In the genomic region with DNA sequence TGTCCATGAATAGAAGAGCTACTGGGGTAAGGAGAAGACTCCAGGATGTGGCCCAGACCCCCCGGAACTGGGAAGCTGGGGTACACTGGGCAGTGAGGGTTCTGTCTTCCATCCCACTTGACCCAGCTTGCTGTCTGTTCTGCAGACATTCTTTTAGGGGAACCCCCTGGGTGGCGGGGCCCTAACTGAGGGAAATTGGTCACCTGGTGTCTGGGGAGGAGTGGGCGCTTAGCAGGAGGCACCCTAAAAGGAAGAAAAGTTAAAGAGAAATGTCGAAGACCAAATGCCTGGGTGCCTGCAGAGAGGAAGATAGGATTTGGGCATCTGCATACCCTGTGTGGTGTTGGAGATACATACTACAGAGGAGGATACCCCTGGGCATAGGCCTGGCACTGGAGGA, we compare ENCODE assay signal across 9 cellular contexts. TPM values are rescaled to one million over a fixed set of nuclear protein-coding genes. Genes with fewer than 3 reads are reported as not detected.
DNase-seq lines count a peak whose midpoint lies in the region; ATAC-seq, FAIRE-seq and TF ChIP-seq lines count a peak whose summit lies in the region.
"Had no signal": no experiment of that assay in that cellular context is flagged by ENCODE, and none has a peak within 500 bp of the region (broad histone marks: within the 10 kb centered on the region; RNA-seq: fewer than 3 reads in every experiment).

No MANE protein-coding gene starts in this region.

- H4K20me1 ChIP-seq in H1 (replicated peaks in 1 of 2; ENCODE audit: control insufficient read depth in 1 of 2, insufficient read depth in 2 of 2, low read length in 2 of 2), result no peaks in the 10 kb centered on the region

- no peak overlapping the region for H2AFZ ChIP-seq in H1 (ENCODE audit: low read length)

- H3K14ac ChIP-seq in H1 (ENCODE audit: insufficient read length), result no peak overlapping the region

- peaks cover 6 to 14% (median 13%) of the 10 kb centered on the region in 3 donors for H3K27me3 Mint-ChIP-seq in CD14-positive monocyte (ENCODE audit: low read depth in 3 of 3)
- H3K27me3 Mint-ChIP-seq in neural crest cell (ENCODE audit: low read depth), result peaks cover 4% of the 10 kb centered on the region

- no peak for DNase-seq in CD14-positive monocyte (ENCODE audit: low spot score)
- no peak for DNase-seq in NB4 (ENCODE audit: low read depth)
- no peak for DNase-seq in H1 (ENCODE audit: low read depth in 1 of 2, low spot score in 2 of 2)
- DNase-seq in neural crest cell (ENCODE audit: low read depth, low spot score), result no peak
- no peak for DNase-seq in NCI-H2029 treated with DMSO at 0.1 percent for 48 hours (lab: John Stamatoyannopoulos, UW)
- no peak for DNase-seq in NCI-H82 (lab: John Stamatoyannopoulos, UW)
- DNase-seq in SW 1271 (lab: John Stamatoyannopoulos, UW), result no peak

- H2BK15ac ChIP-seq in H1 (ENCODE audit: low read length), result 0 out of 2 replicates have a peak overlapping the region, but pooled peaks have one; percentile 36

- 47% methylated on average over 4 of the region's 4 CpGs; no CpG with 5 or more reads in 1 of the 2 experiments for WGBS in H1 (ENCODE audit: extremely low coverage in 1 of 2, insufficient coverage in 1 of 2, insufficient read length in 1 of 2, insufficient replicate concordance in 2 of 2, low coverage in 1 of 2, low lambda C conversion rate in 2 of 2, missing lambda C conversion rate in 1 of 2), 2 experiments

- intact Hi-C loops in CD14-positive monocyte (cut with micrococcal nuclease), result no loop called here

- H3K23ac ChIP-seq in H1 (ENCODE audit: insufficient read length), result no peak overlapping the region

- no peak for ATAC-seq in HG03460 (IDR thresholded peaks at IDR 0.05; ENCODE audit: unreplicated experiment)

- no peaks in the 10 kb centered on the region for H3K79me1 ChIP-seq in H1 (ENCODE audit: low read depth, low read length)

- H4K91ac ChIP-seq in H1 (replicated peaks; ENCODE audit: insufficient read length, low read length), result peak overlapping the region; percentile 70

- H3K56ac ChIP-seq in H1 (replicated peaks; ENCODE audit: insufficient read length, low read depth, low read length), result no peak overlapping the region

- peaks cover 0 to 8% (median 5%) of the 10 kb centered on the region in 4 experiments; a peak in 3 of 7 replicates for H3K27me3 ChIP-seq in H1 (replicated peaks in 1 of 4; ENCODE audit: control insufficient read depth in 3 of 4, extremely low read depth in 1 of 4, insufficient read depth in 3 of 4, low read length in 3 of 4)

- no peaks in the 10 kb centered on the region; the same call in 1 of the 2 replicates for H3K23me2 ChIP-seq in H1 (ENCODE audit: low read depth, low read length)

- peak overlapping the region; percentile 17 for H3K18ac ChIP-seq in H1 (ENCODE audit: extremely low read depth, low read length)

- H3K4ac ChIP-seq in H1 (replicated peaks; ENCODE audit: insufficient read length, low read depth, low read length), result no peak overlapping the region

- TF ChIP-seq POLR2A in NB4 (IDR thresholded peaks at IDR 0.05; ENCODE audit: extremely low read depth, insufficient read length) (no peak), H1 (IDR thresholded peaks at IDR 0.05; ENCODE audit: control extremely low read depth in 1 of 2, low read depth in 2 of 2, low read length in 2 of 2) (no peak)

- 0 out of 4 replicates have a peak, but pooled peaks cover 0 to 4% of the 10 kb centered on the region in 2 experiments for H3K79me2 ChIP-seq in H1 (ENCODE audit: control insufficient read depth in 1 of 2, insufficient read depth in 2 of 2, low read length in 2 of 2)

- H3K4me3 Mint-ChIP-seq in CD14-positive monocyte (peak overlapping the region; percentile 74 to 81), neural crest cell (peak overlapping the region; percentile 72)

- H4K8ac ChIP-seq in H1 (ENCODE audit: extremely low read depth, insufficient read depth, low read length), result no peak overlapping the region

- no peak overlapping the region for H2BK120ac ChIP-seq in H1 (replicated peaks; ENCODE audit: low read depth, low read length)

- peaks cover 13% of the 10 kb centered on the region for H3K4me1 Mint-ChIP-seq in CD14-positive monocyte
- peaks cover 13% of the 10 kb centered on the region for H3K4me1 Mint-ChIP-seq in neural crest cell

- peak overlapping the region in 1 of 4 experiments; percentile 45; a peak in 1 of 7 replicates for H3K9ac ChIP-seq in H1 (replicated peaks in 1 of 4; ENCODE audit: extremely low read depth in 1 of 4, low read depth in 3 of 4, low read length in 3 of 4)

- no peak overlapping the region for H3K27ac ChIP-seq in H1 (ENCODE audit: low read depth, low read length)

- no peak for TF ChIP-seq CTCF in CD14-positive monocyte (IDR thresholded peaks at IDR 0.05)
- TF ChIP-seq CTCF in NB4 (IDR thresholded peaks at IDR 0.05; ENCODE audit: low read depth, low read length), result no peak
- TF ChIP-seq CTCF in H1 (IDR thresholded peaks at IDR 0.05; ENCODE audit: control extremely low read depth in 1 of 3, insufficient read depth in 1 of 3, low read depth in 1 of 3, low read length in 3 of 3), result no peak
- no peak for TF ChIP-seq CTCF in neural crest cell (conservative IDR thresholded peaks at IDR 0.05)

- H3K9me3 Mint-ChIP-seq in CD14-positive monocyte (peaks cover 0 to 5% (median 0%) of the 10 kb centered on the region in 7 donors), neural crest cell (peaks cover 3% of the 10 kb centered on the region)

- no peak for FAIRE-seq in H1 (lab: Jason Lieb, UNC)
- FAIRE-seq: colon had no signal

- H3K36me3 ChIP-seq in H1 (ENCODE audit: control insufficient read depth in 2 of 4, insufficient read depth in 4 of 4, low read length in 3 of 4), result peaks cover 0 to 3% (median 1%) of the 10 kb centered on the region in 4 experiments; a peak in 3 of 8 replicates

- H2BK12ac ChIP-seq in H1 (ENCODE audit: low read depth, low read length), result no peak overlapping the region

- no peak overlapping the region; the same call in 1 of the 2 replicates for H2BK5ac ChIP-seq in H1 (ENCODE audit: low read depth, low read length)

- H2BK20ac ChIP-seq in H1 (ENCODE audit: low read length), result peak overlapping the region; percentile 86; the same call in 1 of the 2 replicates

- no peaks in the 10 kb centered on the region; a peak in 1 of 4 replicates for H3K9me3 ChIP-seq in H1 (ENCODE audit: insufficient read depth in 2 of 2, low read depth in 1 of 2, low read length in 1 of 2)

- H2AK5ac ChIP-seq in H1 (ENCODE audit: low read depth, low read length), result peak overlapping the region; percentile 2; the same call in 1 of the 2 replicates

- peaks cover 26 to 35% of the 10 kb centered on the region in 2 donors for H3K36me3 Mint-ChIP-seq in CD14-positive monocyte
- H3K36me3 Mint-ChIP-seq in neural crest cell (ENCODE audit: low read depth), result peaks cover 6% of the 10 kb centered on the region

- CTCF ChIA-PET in H1 (lab: Charles Lee; ENCODE audit: partially characterized antibody), result interaction anchor here (0.7 to 7.6 kb wide), 12 partner anchors 10 to 123 kb away, joined by 3 to 115 read pairs (median 4); partner anchors contain the start of genes SERPINE1 and VGF

- peaks cover 8 to 26% (median 20%) of the 10 kb centered on the region in 4 experiments for H3K4me1 ChIP-seq in H1 (replicated peaks in 1 of 4; ENCODE audit: control insufficient read depth in 3 of 4, insufficient read depth in 4 of 4, low read length in 3 of 4)

- no peak overlapping the region for H4K5ac ChIP-seq in H1 (ENCODE audit: insufficient read length, low read depth, low read length)

- POLR2A ChIA-PET in H1 (lab: Charles Lee; ENCODE audit: partially characterized antibody), result interaction anchor here (0.6 to 4.7 kb wide), 6 partner anchors 10 to 77 kb away, joined by 3 to 20 read pairs (median 3); partner anchors contain the start of gene VGF

- TF ChIP-seq RAD21 in H1 (IDR thresholded peaks at IDR 0.05 in 1 of 2, conservative IDR thresholded peaks at IDR 0.05 in 1 of 2; ENCODE audit: low read depth in 2 of 2, low read length in 2 of 2), result no peak

- H3K4me2 ChIP-seq in H1 (ENCODE audit: insufficient read depth in 1 of 2, low read depth in 2 of 2, low read length in 2 of 2), result peak overlapping the region; percentile 78 to 80

- TF ChIP-seq EP300 in H1 (IDR thresholded peaks at IDR 0.05; ENCODE audit: borderline replicate concordance in 1 of 2, low read depth in 2 of 2, low read length in 2 of 2), result no peak

- peak overlapping the region; percentile 69 for H3K4me3 ChIP-seq in NB4 (ENCODE audit: low read depth, low read length)
- H3K4me3 ChIP-seq in H1 (ENCODE audit: extremely low read depth in 1 of 4, insufficient read depth in 2 of 4, low read depth in 3 of 4, low read length in 4 of 4), result peak overlapping the region; percentile 48 to 82 (median 66)

- peak overlapping the region in 1 of 7 donors; percentile 60 for H3K27ac Mint-ChIP-seq in CD14-positive monocyte
- H3K27ac Mint-ChIP-seq in neural crest cell (ENCODE audit: unreplicated experiment), result no peak overlapping the region

RNA-seq across cellular contexts. Expression of gene AP1S1, which starts 1.0 kb away (rescaled TPM):
- 10 to 100 TPM; 10.1 to 10.9 TPM for polyA plus RNA-seq in CD14-positive monocyte
- total RNA-seq in H1 (2021; fragmentation: NEBNext Ultra II Directional; extraction: Animal tissue kit (Norgen Biotek cat#: 25700)), result 56.0 and 56.1 TPM in 2 replicates
- polyA plus RNA-seq in H1 (2011; rRNA removed), result 59.3 and 72.3 TPM in 2 replicates
- 115 TPM for polyA plus RNA-seq in H1 (2011; cell fraction: cytosol; rRNA removed)
- polyA plus RNA-seq in H1 (2011; cell fraction: nucleus; rRNA removed), result 109 TPM
- polyA plus RNA-seq in H1 (2012, experiment 1 of 2), result 81.1 to 105 TPM (median 95.8 TPM) in 4 replicates
- 90.0 TPM for polyA plus RNA-seq in H1 (2012, experiment 2 of 2)
- 35.2 TPM for polyA plus RNA-seq in H1 (2013, experiment 1 of 2)
- 33.6 TPM for polyA plus RNA-seq in H1 (2013, experiment 2 of 2)
- polyA minus RNA-seq in H1 (2011; rRNA and poly(A)+ RNA removed), result 47.0 and 58.4 TPM in 2 replicates
- 17.9 TPM for polyA minus RNA-seq in H1 (2011; cell fraction: cytosol; rRNA and poly(A)+ RNA removed)
- polyA minus RNA-seq in H1 (2011; cell fraction: nucleus; rRNA and poly(A)+ RNA removed), result 16.7 TPM
- total RNA-seq in neural crest cell, result 78.8 and 90.1 TPM in 2 replicates

RNA-seq across cellular contexts. Expression of gene VGF, which starts 10.1 kb away (rescaled TPM):
- polyA plus RNA-seq in CD14-positive monocyte (not detected), H1 (2011; rRNA removed) (1.6 and 3.0 TPM in 2 replicates)
- total RNA-seq in H1 (2021; fragmentation: NEBNext Ultra II Directional; extraction: Animal tissue kit (Norgen Biotek cat#: 25700)), result 7.0 and 7.4 TPM in 2 replicates
- polyA plus RNA-seq in H1 (2011; cell fraction: cytosol; rRNA removed), result 2.2 TPM
- 4.2 TPM for polyA plus RNA-seq in H1 (2011; cell fraction: nucleus; rRNA removed)
- 8.2 to 13.3 TPM (median 11.5 TPM) in 4 replicates for polyA plus RNA-seq in H1 (2012, experiment 1 of 2)
- 6.6 TPM for polyA plus RNA-seq in H1 (2012, experiment 2 of 2)
- polyA plus RNA-seq in H1 (2013, experiment 1 of 2), result 29.9 TPM
- 28.2 TPM for polyA plus RNA-seq in H1 (2013, experiment 2 of 2)
- polyA minus RNA-seq in H1 (2011; rRNA and poly(A)+ RNA removed), result 0.19 and 0.20 TPM in 2 replicates
- polyA minus RNA-seq in H1 (2011; cell fraction: cytosol; rRNA and poly(A)+ RNA removed), result 3.1 TPM
- polyA minus RNA-seq in H1 (2011; cell fraction: nucleus; rRNA and poly(A)+ RNA removed), result 1.2 TPM
- 8.7 and 9.1 TPM in 2 replicates for total RNA-seq in neural crest cell

RNA-seq across cellular contexts. Expression of gene NAT16, which starts 24.8 kb away (rescaled TPM):
- polyA plus RNA-seq in CD14-positive monocyte (not detected), H1 (2011; rRNA removed) (0.26 and 0.47 TPM in 2 replicates)
- 0.84 and 1.0 TPM in 2 replicates for total RNA-seq in H1 (2021; fragmentation: NEBNext Ultra II Directional; extraction: Animal tissue kit (Norgen Biotek cat#: 25700))
- polyA plus RNA-seq in H1 (2011; cell fraction: cytosol; rRNA removed), result 1.1 TPM
- 1.7 TPM for polyA plus RNA-seq in H1 (2011; cell fraction: nucleus; rRNA removed)
- 0.62 to 1.2 TPM (median 0.80 TPM) in 4 replicates for polyA plus RNA-seq in H1 (2012, experiment 1 of 2)
- 0.59 TPM for polyA plus RNA-seq in H1 (2012, experiment 2 of 2)
- 0.55 TPM for polyA plus RNA-seq in H1 (2013, experiment 1 of 2)
- 0.37 TPM for polyA plus RNA-seq in H1 (2013, experiment 2 of 2)
- 0.16 TPM in 1 of 2 replicates, not detected in the other for polyA minus RNA-seq in H1 (2011; rRNA and poly(A)+ RNA removed)
- not detected for polyA minus RNA-seq in H1 (2011; cell fraction: cytosol; rRNA and poly(A)+ RNA removed)
- 1.00 TPM for polyA minus RNA-seq in H1 (2011; cell fraction: nucleus; rRNA and poly(A)+ RNA removed)
- total RNA-seq in neural crest cell, result 0.70 and 1.7 TPM in 2 replicates

RNA-seq across cellular contexts. Expression of gene SERPINE1, which starts 28.4 kb away (rescaled TPM):
- under 1 TPM; 0.07 to 0.16 TPM for polyA plus RNA-seq in CD14-positive monocyte
- total RNA-seq in H1 (2021; fragmentation: NEBNext Ultra II Directional; extraction: Animal tissue kit (Norgen Biotek cat#: 25700)), result 5.6 and 6.8 TPM in 2 replicates
- 3.7 and 3.8 TPM in 2 replicates for polyA plus RNA-seq in H1 (2011; rRNA removed)
- 3.4 TPM for polyA plus RNA-seq in H1 (2011; cell fraction: cytosol; rRNA removed)
- polyA plus RNA-seq in H1 (2011; cell fraction: nucleus; rRNA removed), result 2.8 TPM
- 2.5 to 2.9 TPM (median 2.7 TPM) in 4 replicates for polyA plus RNA-seq in H1 (2012, experiment 1 of 2)
- polyA plus RNA-seq in H1 (2012, experiment 2 of 2), result 1.9 TPM
- 20.1 TPM for polyA plus RNA-seq in H1 (2013, experiment 1 of 2)
- 28.6 TPM for polyA plus RNA-seq in H1 (2013, experiment 2 of 2)
- 4.2 and 4.4 TPM in 2 replicates for polyA minus RNA-seq in H1 (2011; rRNA and poly(A)+ RNA removed)
- polyA minus RNA-seq in H1 (2011; cell fraction: cytosol; rRNA and poly(A)+ RNA removed), result 1.9 TPM
- polyA minus RNA-seq in H1 (2011; cell fraction: nucleus; rRNA and poly(A)+ RNA removed), result 1.00 TPM
- total RNA-seq in neural crest cell, result 0.07 TPM in 1 of 2 replicates, not detected in the other

RNA-seq across cellular contexts. Expression of gene MOGAT3, which starts 45.5 kb away (rescaled TPM):
- not detected for polyA plus RNA-seq in CD14-positive monocyte
- total RNA-seq in H1 (2021; fragmentation: NEBNext Ultra II Directional; extraction: Animal tissue kit (Norgen Biotek cat#: 25700)), result 0.82 TPM in 1 of 2 replicates, not detected in the other
- polyA plus RNA-seq in H1 (2011; rRNA removed), result 0.21 and 0.58 TPM in 2 replicates
- 0.48 TPM for polyA plus RNA-seq in H1 (2011; cell fraction: cytosol; rRNA removed)
- 0.76 TPM for polyA plus RNA-seq in H1 (2011; cell fraction: nucleus; rRNA removed)
- polyA plus RNA-seq in H1 (2012, experiment 1 of 2), result 0.23 to 0.61 TPM (median 0.24 TPM) in 3 of 4 replicates, not detected in the other
- polyA plus RNA-seq in H1 (2012, experiment 2 of 2), result 0.14 TPM
- polyA plus RNA-seq in H1 (2013, experiment 1 of 2), result 0.59 TPM
- polyA plus RNA-seq in H1 (2013, experiment 2 of 2), result 0.72 TPM
- 1.9 TPM in 1 of 2 replicates, not detected in the other for polyA minus RNA-seq in H1 (2011; rRNA and poly(A)+ RNA removed)
- polyA minus RNA-seq in H1 (2011; cell fraction: cytosol; rRNA and poly(A)+ RNA removed), result not detected
- 1.3 TPM for polyA minus RNA-seq in H1 (2011; cell fraction: nucleus; rRNA and poly(A)+ RNA removed)
- not detected in 2 replicates for total RNA-seq in neural crest cell
